1 cellular context compared by ENCODE assay signal in genomic region chr6:4135665-4136353, GRCh38.
TF ChIP-seq lines count a peak whose summit lies in the region.

No MANE protein-coding gene starts in this region.

TF ChIP-seq in HEK293, 187 proteins besides CTCF, POLR2A, EP300 and RAD21 (continued from another document and continues in another):
- TF ChIP-seq KLF10 (tag by site-specific recombination; IDR thresholded peaks at IDR 0.05), result peak; percentile 60; the same call in 1 of the 2 replicates
- peak; percentile 38 for TF ChIP-seq EGR2 (tag by site-specific recombination; IDR thresholded peaks at IDR 0.05; ENCODE audit: low read depth)
- TF ChIP-seq ZEB2 (tag by site-specific recombination; IDR thresholded peaks at IDR 0.05), result peak; percentile 65; the same call in 1 of the 2 replicates
- TF ChIP-seq MZF1 (tag by site-specific recombination; IDR thresholded peaks at IDR 0.05; ENCODE audit: borderline replicate concordance), result 0 out of 2 replicates have a peak, but pooled peaks have one; percentile 19
- TF ChIP-seq ZIC2 (tag by site-specific recombination; IDR thresholded peaks at IDR 0.05), result peak; percentile 50
- no peak for TF ChIP-seq ZBTB49 (tag by site-specific recombination; IDR thresholded peaks at IDR 0.05; ENCODE audit: low read depth)
- TF ChIP-seq ZNF843 (tag by site-specific recombination; IDR thresholded peaks at IDR 0.05), result peak; percentile 55; the same call in 1 of the 2 replicates
- no peak for TF ChIP-seq ZNF488 (tag by site-specific recombination; IDR thresholded peaks at IDR 0.05)
- 0 out of 2 replicates have a peak, but pooled peaks have one; percentile 67 for TF ChIP-seq ZSCAN30 (tag by site-specific recombination; IDR thresholded peaks at IDR 0.05)
- no peak for TF ChIP-seq ZNF555 (tag by site-specific recombination; conservative IDR thresholded peaks at IDR 0.05)
- peak; percentile 48; the same call in 1 of the 2 replicates for TF ChIP-seq ZXDB (tag by site-specific recombination; IDR thresholded peaks at IDR 0.05)
- TF ChIP-seq, protein P1, sequence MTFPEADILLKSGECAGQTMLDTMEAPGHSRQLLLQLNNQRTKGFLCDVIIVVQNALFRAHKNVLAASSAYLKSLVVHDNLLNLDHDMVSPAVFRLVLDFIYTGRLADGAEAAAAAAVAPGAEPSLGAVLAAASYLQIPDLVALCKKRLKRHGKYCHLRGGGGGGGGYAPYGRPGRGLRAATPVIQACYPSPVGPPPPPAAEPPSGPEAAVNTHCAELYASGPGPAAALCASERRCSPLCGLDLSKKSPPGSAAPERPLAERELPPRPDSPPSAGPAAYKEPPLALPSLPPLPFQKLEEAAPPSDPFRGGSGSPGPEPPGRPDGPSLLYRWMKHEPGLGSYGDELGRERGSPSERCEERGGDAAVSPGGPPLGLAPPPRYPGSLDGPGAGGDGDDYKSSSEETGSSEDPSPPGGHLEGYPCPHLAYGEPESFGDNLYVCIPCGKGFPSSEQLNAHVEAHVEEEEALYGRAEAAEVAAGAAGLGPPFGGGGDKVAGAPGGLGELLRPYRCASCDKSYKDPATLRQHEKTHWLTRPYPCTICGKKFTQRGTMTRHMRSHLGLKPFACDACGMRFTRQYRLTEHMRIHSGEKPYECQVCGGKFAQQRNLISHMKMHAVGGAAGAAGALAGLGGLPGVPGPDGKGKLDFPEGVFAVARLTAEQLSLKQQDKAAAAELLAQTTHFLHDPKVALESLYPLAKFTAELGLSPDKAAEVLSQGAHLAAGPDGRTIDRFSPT (tag by site-specific recombination; IDR thresholded peaks at IDR 0.05), result peak; percentile 42; the same call in 1 of the 2 replicates
- 0 out of 2 replicates have a peak, but pooled peaks have one; percentile 74 for TF ChIP-seq ZNF610 (tag by site-specific recombination; IDR thresholded peaks at IDR 0.05; ENCODE audit: borderline replicate concordance)
- TF ChIP-seq ZNF571 (tag by site-specific recombination; IDR thresholded peaks at IDR 0.05), result no peak
- no peak for TF ChIP-seq REPIN1 (tag by site-specific recombination; IDR thresholded peaks at IDR 0.05; ENCODE audit: low read depth)
- TF ChIP-seq SP2 (tag by site-specific recombination; IDR thresholded peaks at IDR 0.05), result peak; percentile 68
- peak; percentile 80; the same call in 1 of the 2 replicates for TF ChIP-seq ZNF76 (tag by site-specific recombination; IDR thresholded peaks at IDR 0.05; ENCODE audit: borderline replicate concordance, low read depth)
- peak; percentile 58 for TF ChIP-seq SP7 (tag by site-specific recombination; IDR thresholded peaks at IDR 0.05)
- no peak for TF ChIP-seq ZNF114 (tag by site-specific recombination; IDR thresholded peaks at IDR 0.05)
- TF ChIP-seq, protein P2, sequence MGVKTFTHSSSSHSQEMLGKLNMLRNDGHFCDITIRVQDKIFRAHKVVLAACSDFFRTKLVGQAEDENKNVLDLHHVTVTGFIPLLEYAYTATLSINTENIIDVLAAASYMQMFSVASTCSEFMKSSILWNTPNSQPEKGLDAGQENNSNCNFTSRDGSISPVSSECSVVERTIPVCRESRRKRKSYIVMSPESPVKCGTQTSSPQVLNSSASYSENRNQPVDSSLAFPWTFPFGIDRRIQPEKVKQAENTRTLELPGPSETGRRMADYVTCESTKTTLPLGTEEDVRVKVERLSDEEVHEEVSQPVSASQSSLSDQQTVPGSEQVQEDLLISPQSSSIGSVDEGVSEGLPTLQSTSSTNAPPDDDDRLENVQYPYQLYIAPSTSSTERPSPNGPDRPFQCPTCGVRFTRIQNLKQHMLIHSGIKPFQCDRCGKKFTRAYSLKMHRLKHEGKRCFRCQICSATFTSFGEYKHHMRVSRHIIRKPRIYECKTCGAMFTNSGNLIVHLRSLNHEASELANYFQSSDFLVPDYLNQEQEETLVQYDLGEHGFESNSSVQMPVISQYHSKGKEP (tag by site-specific recombination; IDR thresholded peaks at IDR 0.05), result no peak
- TF ChIP-seq ZNF10 (tag by site-specific recombination; IDR thresholded peaks at IDR 0.05), result 0 out of 2 replicates have a peak, but pooled peaks have one; percentile 19
- no peak for TF ChIP-seq FEZF1 (tag by site-specific recombination; IDR thresholded peaks at IDR 0.05)
- TF ChIP-seq ZBTB20 (tag by site-specific recombination; IDR thresholded peaks at IDR 0.05), result peak; percentile 92
- TF ChIP-seq, protein P3, sequence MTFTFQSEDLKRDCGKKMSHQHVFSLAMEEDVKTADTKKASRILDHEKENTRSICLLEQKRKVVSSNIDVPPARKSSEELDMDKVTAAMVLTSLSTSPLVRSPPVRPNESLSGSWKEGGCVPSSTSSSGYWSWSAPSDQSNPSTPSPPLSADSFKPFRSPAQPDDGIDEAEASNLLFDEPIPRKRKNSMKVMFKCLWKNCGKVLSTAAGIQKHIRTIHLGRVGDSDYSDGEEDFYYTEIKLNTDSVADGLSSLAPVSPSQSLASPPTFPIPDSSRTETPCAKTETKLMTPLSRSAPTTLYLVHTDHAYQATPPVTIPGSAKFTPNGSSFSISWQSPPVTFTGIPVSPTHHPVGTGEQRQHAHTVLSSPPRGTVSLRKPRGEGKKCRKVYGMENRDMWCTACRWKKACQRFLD (tag by site-specific recombination; IDR thresholded peaks at IDR 0.05), result no peak
- TF ChIP-seq ZNF548 (tag by site-specific recombination; IDR thresholded peaks at IDR 0.05), result no peak
- peak; percentile 89 for TF ChIP-seq ZNF341 (tag by site-specific recombination; IDR thresholded peaks at IDR 0.05; ENCODE audit: low read depth)
- peak; percentile 53; the same call in 1 of the 2 replicates for TF ChIP-seq BCL11B (tag by site-specific recombination; IDR thresholded peaks at IDR 0.05; ENCODE audit: low read depth)
- TF ChIP-seq, protein P4, sequence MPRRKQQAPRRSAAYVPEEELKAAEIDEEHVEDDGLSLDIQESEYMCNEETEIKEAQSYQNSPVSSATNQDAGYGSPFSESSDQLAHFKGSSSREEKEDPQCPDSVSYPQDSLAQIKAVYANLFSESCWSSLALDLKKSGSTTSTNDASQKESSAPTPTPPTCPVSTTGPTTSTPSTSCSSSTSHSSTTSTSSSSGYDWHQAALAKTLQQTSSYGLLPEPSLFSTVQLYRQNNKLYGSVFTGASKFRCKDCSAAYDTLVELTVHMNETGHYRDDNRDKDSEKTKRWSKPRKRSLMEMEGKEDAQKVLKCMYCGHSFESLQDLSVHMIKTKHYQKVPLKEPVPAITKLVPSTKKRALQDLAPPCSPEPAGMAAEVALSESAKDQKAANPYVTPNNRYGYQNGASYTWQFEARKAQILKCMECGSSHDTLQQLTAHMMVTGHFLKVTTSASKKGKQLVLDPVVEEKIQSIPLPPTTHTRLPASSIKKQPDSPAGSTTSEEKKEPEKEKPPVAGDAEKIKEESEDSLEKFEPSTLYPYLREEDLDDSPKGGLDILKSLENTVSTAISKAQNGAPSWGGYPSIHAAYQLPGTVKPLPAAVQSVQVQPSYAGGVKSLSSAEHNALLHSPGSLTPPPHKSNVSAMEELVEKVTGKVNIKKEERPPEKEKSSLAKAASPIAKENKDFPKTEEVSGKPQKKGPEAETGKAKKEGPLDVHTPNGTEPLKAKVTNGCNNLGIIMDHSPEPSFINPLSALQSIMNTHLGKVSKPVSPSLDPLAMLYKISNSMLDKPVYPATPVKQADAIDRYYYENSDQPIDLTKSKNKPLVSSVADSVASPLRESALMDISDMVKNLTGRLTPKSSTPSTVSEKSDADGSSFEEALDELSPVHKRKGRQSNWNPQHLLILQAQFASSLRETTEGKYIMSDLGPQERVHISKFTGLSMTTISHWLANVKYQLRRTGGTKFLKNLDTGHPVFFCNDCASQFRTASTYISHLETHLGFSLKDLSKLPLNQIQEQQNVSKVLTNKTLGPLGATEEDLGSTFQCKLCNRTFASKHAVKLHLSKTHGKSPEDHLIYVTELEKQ (tag by site-specific recombination; IDR thresholded peaks at IDR 0.05; ENCODE audit: borderline replicate concordance), result no peak
- TF ChIP-seq KLF1 (tag by site-specific recombination; IDR thresholded peaks at IDR 0.05), result peak; percentile 51
- no peak; the same call in 1 of the 2 replicates for TF ChIP-seq ZNF629 (tag by site-specific recombination; IDR thresholded peaks at IDR 0.05)
- TF ChIP-seq ZNF701 (tag by site-specific recombination; IDR thresholded peaks at IDR 0.05), result no peak
- TF ChIP-seq GLIS2 (tag by site-specific recombination; IDR thresholded peaks at IDR 0.05), result peak; percentile 95
- TF ChIP-seq SETDB1 (IDR thresholded peaks at IDR 0.05; ENCODE audit: insufficient read length, low read length), result no peak
- TF ChIP-seq ZNF37A (tag by site-specific recombination; IDR thresholded peaks at IDR 0.05), result peak; percentile 66
- no peak for TF ChIP-seq ZNF677 (tag by site-specific recombination; IDR thresholded peaks at IDR 0.05)
- peak; percentile 30; the same call in 1 of the 2 replicates for TF ChIP-seq ZNF785 (tag by site-specific recombination; IDR thresholded peaks at IDR 0.05)
- peak; percentile 45; the same call in 1 of the 2 replicates for TF ChIP-seq KLF8 (tag by site-specific recombination; IDR thresholded peaks at IDR 0.05)
- TF ChIP-seq ZBTB8A (tag by site-specific recombination; IDR thresholded peaks at IDR 0.05), result peak; percentile 47; the same call in 1 of the 2 replicates
- TF ChIP-seq ZNF624 (tag by site-specific recombination; IDR thresholded peaks at IDR 0.05), result no peak
- TF ChIP-seq GLIS1 (tag by site-specific recombination; IDR thresholded peaks at IDR 0.05), result peak; percentile 71
- no peak for TF ChIP-seq ZNF521 (tag by site-specific recombination; IDR thresholded peaks at IDR 0.05)
- TF ChIP-seq ZFHX2 (tag by site-specific recombination; conservative IDR thresholded peaks at IDR 0.05), result peak; percentile 65
- TF ChIP-seq, protein P5, sequence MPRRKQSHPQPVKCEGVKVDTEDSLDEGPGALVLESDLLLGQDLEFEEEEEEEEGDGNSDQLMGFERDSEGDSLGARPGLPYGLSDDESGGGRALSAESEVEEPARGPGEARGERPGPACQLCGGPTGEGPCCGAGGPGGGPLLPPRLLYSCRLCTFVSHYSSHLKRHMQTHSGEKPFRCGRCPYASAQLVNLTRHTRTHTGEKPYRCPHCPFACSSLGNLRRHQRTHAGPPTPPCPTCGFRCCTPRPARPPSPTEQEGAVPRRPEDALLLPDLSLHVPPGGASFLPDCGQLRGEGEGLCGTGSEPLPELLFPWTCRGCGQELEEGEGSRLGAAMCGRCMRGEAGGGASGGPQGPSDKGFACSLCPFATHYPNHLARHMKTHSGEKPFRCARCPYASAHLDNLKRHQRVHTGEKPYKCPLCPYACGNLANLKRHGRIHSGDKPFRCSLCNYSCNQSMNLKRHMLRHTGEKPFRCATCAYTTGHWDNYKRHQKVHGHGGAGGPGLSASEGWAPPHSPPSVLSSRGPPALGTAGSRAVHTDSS (tag by site-specific recombination; IDR thresholded peaks at IDR 0.05), result no peak
- 0 out of 2 replicates have a peak, but pooled peaks have one; percentile 6 for TF ChIP-seq ZNF16 (tag by site-specific recombination; IDR thresholded peaks at IDR 0.05; ENCODE audit: low read depth)
- peak; percentile 66 for TF ChIP-seq SP3 (tag by site-specific recombination; IDR thresholded peaks at IDR 0.05)
- peak; percentile 95 for TF ChIP-seq ZNF398 (tag by site-specific recombination; IDR thresholded peaks at IDR 0.05)
- no peak for TF ChIP-seq ZNF596 (tag by site-specific recombination; IDR thresholded peaks at IDR 0.05)
- no peak for TF ChIP-seq ZNF302 (tag by site-specific recombination; IDR thresholded peaks at IDR 0.05; ENCODE audit: low read depth)
- 0 out of 2 replicates have a peak, but pooled peaks have one; percentile 64 for TF ChIP-seq ZFP37 (tag by site-specific recombination; IDR thresholded peaks at IDR 0.05)
- TF ChIP-seq ZSCAN5A (tag by site-specific recombination; IDR thresholded peaks at IDR 0.05), result no peak
- peak; percentile 49; the same call in 1 of the 2 replicates for TF ChIP-seq ZNF394 (tag by site-specific recombination; IDR thresholded peaks at IDR 0.05; ENCODE audit: borderline replicate concordance)
- no peak for TF ChIP-seq ZNF514 (tag by site-specific recombination; IDR thresholded peaks at IDR 0.05)
